Comparison of ENCODE assay signal across 9 cellular contexts in the genomic region with DNA sequence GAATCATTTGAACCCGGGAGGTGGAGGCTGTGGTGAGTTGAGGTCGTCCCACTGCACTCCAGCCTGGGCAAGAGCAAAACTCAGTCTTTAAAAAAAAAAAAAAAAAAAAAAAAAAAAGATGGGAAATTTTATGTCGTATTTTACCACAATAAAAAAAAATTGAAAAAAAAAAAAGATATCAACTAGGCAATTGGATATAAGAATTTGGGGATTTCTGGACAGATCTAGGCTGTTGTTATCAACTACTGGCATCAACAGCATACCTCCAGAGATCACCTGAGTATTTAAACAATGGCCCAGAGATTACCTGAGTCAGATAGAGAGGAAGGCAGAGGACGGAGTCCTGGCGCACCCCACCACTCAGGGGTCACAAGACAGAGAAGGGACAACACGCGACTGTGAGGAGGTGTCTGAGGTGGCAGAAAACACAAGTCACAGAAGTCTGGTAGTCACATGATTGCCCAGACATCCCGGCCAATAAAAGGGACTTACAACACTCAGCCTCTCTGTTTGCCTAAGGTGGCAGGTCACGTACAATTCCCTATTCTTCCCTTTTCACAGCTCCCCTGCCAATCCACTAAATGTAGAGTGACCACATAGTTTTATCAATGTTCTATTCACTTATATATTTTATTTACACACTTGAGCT. TPM values are rescaled to one million over a fixed set of nuclear protein-coding genes. Genes with fewer than 3 reads are reported as not detected.
A peak's percentile ranks its signal among the peaks of the same experiment; 100 is the strongest.
DNase-seq lines count a peak whose midpoint lies in the region; ATAC-seq, FAIRE-seq and TF ChIP-seq lines count a peak whose summit lies in the region.
"Had no signal": no experiment of that assay in that cellular context is flagged by ENCODE, and none has a peak within 500 bp of the region (broad histone marks: within the 10 kb centered on the region; RNA-seq: fewer than 3 reads in every experiment).

No MANE protein-coding gene starts in this region.

- no peak overlapping the region for H3K9ac ChIP-seq in HUES64 (ENCODE audit: low read depth, low read length)

- H3K4me1 Mint-ChIP-seq in CD14-positive monocyte = peaks cover 22% of the 10 kb centered on the region
- H3K4me1 Mint-ChIP-seq in brain = peaks cover 43% of the 10 kb centered on the region

- no peak for TF ChIP-seq CTCF in CD14-positive monocyte (IDR thresholded peaks at IDR 0.05)
- no peak for TF ChIP-seq CTCF in brain (conservative IDR thresholded peaks at IDR 0.05)

- H3K36me3 Mint-ChIP-seq in CD14-positive monocyte = peaks cover 20 to 28% of the 10 kb centered on the region in 2 donors
- H3K36me3 Mint-ChIP-seq in brain = peaks cover 35% of the 10 kb centered on the region

- peak overlapping the region; percentile 26 to 31 for H3K4me3 Mint-ChIP-seq in CD14-positive monocyte
- peak overlapping the region; percentile 88 to 99 (median 96) for H3K4me3 Mint-ChIP-seq in brain

- H3K27me3 ChIP-seq in HUES64 (ENCODE audit: insufficient read depth, low read length) (no peaks in the 10 kb centered on the region), muscle layer of duodenum (ENCODE audit: low read depth, low read length) (no peaks in the 10 kb centered on the region)

- H3K27ac ChIP-seq in HUES64 (ENCODE audit: low read depth, low read length) (no peak overlapping the region), muscle layer of duodenum (ENCODE audit: low read length) (no peak overlapping the region)

- H3K4me3 ChIP-seq in HUES64 (ENCODE audit: low read length) (peak overlapping the region; percentile 90), muscle layer of duodenum (ENCODE audit: low read depth in 1 of 2, low read length in 2 of 2) (peak overlapping the region; percentile 90 to 97)

- 77% methylated on average over 6 of the region's 9 CpGs for WGBS in HUES64

- H3K9me3 ChIP-seq in HUES64 (ENCODE audit: insufficient read depth, low read depth, low read length) (no peaks in the 10 kb centered on the region), muscle layer of duodenum (ENCODE audit: control insufficient read depth in 1 of 2, low read length in 2 of 2) (no peaks in the 10 kb centered on the region)

- H3K9me3 Mint-ChIP-seq in CD14-positive monocyte (peaks cover 0 to 2% (median 0%) of the 10 kb centered on the region in 7 donors), brain (no peaks in the 10 kb centered on the region)

- H3K27me3 Mint-ChIP-seq in CD14-positive monocyte (ENCODE audit: low read depth in 3 of 3) = peaks cover 2 to 10% (median 8%) of the 10 kb centered on the region in 3 donors
- H3K27me3 Mint-ChIP-seq in brain = peaks cover 12% of the 10 kb centered on the region

- intact Hi-C loops in CD14-positive monocyte (cut with micrococcal nuclease) = loop anchor here in 1 of 2 donors (5.0 kb wide), 1 partner anchor 81 kb away; no protein-coding TSS in a partner anchor

- H3K36me3 ChIP-seq in HUES64 (ENCODE audit: insufficient read depth, low read length) = peaks cover 21% of the 10 kb centered on the region
- H3K36me3 ChIP-seq in muscle layer of duodenum (ENCODE audit: control insufficient read depth in 1 of 2, insufficient read depth in 2 of 2, low read length in 2 of 2) = peaks cover 9% of the 10 kb centered on the region in 2 donors

- DNase-seq in CD14-positive monocyte (ENCODE audit: low spot score) = no peak
- DNase-seq in GM12891 (ENCODE audit: insufficient read length, low spot score) = no peak
- no peak for DNase-seq in stimulated activated CD4-positive, alpha-beta T cell treated with anti-CD3 and anti-CD28 coated beads, Interleukin-2, amount 100 ng/mL, for 24 hours
- DNase-seq: NCI-H2171 had no signal

- no peak for ATAC-seq in HG03469 (IDR thresholded peaks at IDR 0.05; ENCODE audit: unreplicated experiment)
- no peak for ATAC-seq in activated CD4-positive, CD25-positive, alpha-beta regulatory T cell treated with anti-CD3 and anti-CD28 coated beads, Interleukin-2, amount 50 U/mL, for 24 hours

- no peak for TF ChIP-seq POLR2A in GM12891 (IDR thresholded peaks at IDR 0.05; ENCODE audit: low read depth, low read length)

- H3K4me1 ChIP-seq in HUES64 (ENCODE audit: insufficient read depth, low read length) (peaks cover 13% of the 10 kb centered on the region; the same call in 1 of the 2 replicates), muscle layer of duodenum (ENCODE audit: control insufficient read depth in 1 of 2, insufficient read depth in 2 of 2, low read length in 2 of 2) (peaks cover 9 to 27% of the 10 kb centered on the region in 2 donors)

- H3K27ac Mint-ChIP-seq in CD14-positive monocyte (peak overlapping the region in 2 of 7 donors; percentile 25 to 26), brain (peak overlapping the region; percentile 28 to 91 (median 86))

- FAIRE-seq in GM12891 (lab: Jason Lieb, UNC) = no peak

TF ChIP-seq in GM12891, 5 proteins besides CTCF, POLR2A, EP300 and RAD21:
- no peak for TF ChIP-seq SPI1 (IDR thresholded peaks at IDR 0.05; ENCODE audit: low read depth, low read length)
- no peak for TF ChIP-seq TAF1 (IDR thresholded peaks at IDR 0.05; ENCODE audit: low read depth, low read length)

RNA-seq across cellular contexts. Expression of a gene that starts 1.8 kb away (rescaled TPM):
- polyA plus RNA-seq in CD14-positive monocyte (10 to 100 TPM; 15.6 to 19.3 TPM), brain (ENCODE audit: insufficient read depth, low read depth, low replicate concordance) (21.0 TPM)
- polyA plus RNA-seq in HUES64 (2013, experiment 1 of 2) = 21.2 TPM
- 19.1 TPM for polyA plus RNA-seq in HUES64 (2013, experiment 2 of 2)
- polyA plus RNA-seq in GM12891 (2012; ENCODE audit: low read depth, missing spikeins) = 7.0 TPM

RNA-seq across cellular contexts. Expression of a gene that starts 2.0 kb away (rescaled TPM):
- polyA plus RNA-seq in CD14-positive monocyte (not detected), brain (ENCODE audit: insufficient read depth, low read depth, low replicate concordance) (16.3 TPM)
- polyA plus RNA-seq in HUES64 (2013, experiment 1 of 2) = 9.8 TPM
- polyA plus RNA-seq in HUES64 (2013, experiment 2 of 2) = 13.2 TPM
- 2.5 TPM for polyA plus RNA-seq in GM12891 (2012; ENCODE audit: low read depth, missing spikeins)

Comparison
In these comparisons a context has a peak if more than half of its experiments do, and no peak if none do; other contexts are left out.
1. RNA of a gene that starts 2.0 kb away (polyA plus RNA-seq): 16.3 TPM in brain (single experiment); not detected in CD14-positive monocyte; every median in the first group is over 10 times any median in the second.